Comparison of ENCODE assay signal across 11 cellular contexts in the genomic region with DNA sequence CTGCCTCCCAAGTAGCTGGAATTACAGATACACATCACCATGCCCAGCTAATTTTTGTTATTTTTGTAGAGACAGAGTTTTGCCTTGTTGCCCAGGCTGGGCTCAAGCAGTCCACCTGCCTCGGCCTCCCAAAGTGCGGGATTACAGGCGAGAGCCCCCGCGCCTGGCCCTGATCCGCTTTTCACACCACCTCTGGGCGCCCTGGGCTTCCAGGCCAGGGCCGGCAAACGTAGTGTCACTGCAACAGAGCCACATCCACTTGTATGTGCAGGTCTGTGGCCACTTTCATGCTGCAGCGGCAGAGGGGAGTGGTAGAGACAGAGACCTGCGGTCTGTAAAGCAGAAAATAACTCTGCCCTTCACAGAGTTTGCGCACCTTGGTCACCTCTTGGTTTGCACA. TPM values are rescaled to one million over a fixed set of nuclear protein-coding genes. Genes with fewer than 3 reads are reported as not detected.
DNase-seq lines count a peak whose midpoint lies in the region; ATAC-seq and TF ChIP-seq lines count a peak whose summit lies in the region.
"Had no signal": no experiment of that assay in that cellular context is flagged by ENCODE, and none has a peak within 500 bp of the region (broad histone marks: within the 10 kb centered on the region; RNA-seq: fewer than 3 reads in every experiment).

No MANE protein-coding gene starts in this region.

- no peak overlapping the region for H3K4me3 Mint-ChIP-seq in activated naive CD8-positive, alpha-beta T cell treated with anti-CD3 and anti-CD28 coated beads for 36 hours
- H3K4me3 Mint-ChIP-seq: CD4-positive, alpha-beta T cell had no signal

- 94 to 98% (median 95%) methylated on average over 11 to 12 of the region's 12 CpGs for WGBS in spleen, 5 donors

- no peaks in the 10 kb centered on the region for H3K4me1 Mint-ChIP-seq in activated naive CD8-positive, alpha-beta T cell treated with anti-CD3 and anti-CD28 coated beads for 36 hours

- TF ChIP-seq POLR2A in spleen (IDR thresholded peaks at IDR 0.05) = no peak

- H3K36me3 Mint-ChIP-seq in activated naive CD8-positive, alpha-beta T cell treated with anti-CD3 and anti-CD28 coated beads for 36 hours = peaks cover 34% of the 10 kb centered on the region

- H3K27ac Mint-ChIP-seq in activated naive CD8-positive, alpha-beta T cell treated with anti-CD3 and anti-CD28 coated beads for 36 hours = no peak overlapping the region
- H3K27ac Mint-ChIP-seq: CD4-positive, alpha-beta T cell had no signal

- no peak for DNase-seq in cardiac muscle cell (ENCODE audit: low read depth in 1 of 2, low spot score in 1 of 2)
- DNase-seq in left ventricle myocardium superior = no peak
- peak; percentile 12 for DNase-seq in islet precursor cell
- DNase-seq in spleen = peak; percentile 51
- no peak for DNase-seq in activated naive CD8-positive, alpha-beta T cell treated with anti-CD3 and anti-CD28 coated beads for 36 hours
- DNase-seq in brain microvascular endothelial cell = no peak
- DNase-seq: BE2C; Caco-2; CD4-positive, alpha-beta T cell had no signal

- in situ Hi-C loops in brain microvascular endothelial cell (cut with HindIII; ENCODE audit: low pct_ligation_motif_present, low sequenced_read_pairs) = no loop called here

- H3K4me1 ChIP-seq in cardiac muscle cell (ENCODE audit: low read depth) = no peaks in the 10 kb centered on the region
- peaks cover 0 to 27% (median 12%) of the 10 kb centered on the region in 6 donors for H3K4me1 ChIP-seq in spleen
- H3K4me1 ChIP-seq: BE2C, Caco-2, HAP-1 had no signal

- H3K27me3 ChIP-seq in cardiac muscle cell (no peaks in the 10 kb centered on the region), spleen (replicated peaks in 1 of 7) (no peaks in the 10 kb centered on the region), brain microvascular endothelial cell (replicated peaks) (no peaks in the 10 kb centered on the region)
- H3K27me3 ChIP-seq: BE2C had no signal

- no peak for TF ChIP-seq CTCF in cardiac muscle cell (IDR thresholded peaks at IDR 0.05; ENCODE audit: low read depth, low read length)
- no peak for TF ChIP-seq CTCF in spleen (IDR thresholded peaks at IDR 0.05 in 8 of 11, conservative IDR thresholded peaks at IDR 0.05 in 3 of 11)
- no peak for TF ChIP-seq CTCF in brain microvascular endothelial cell (IDR thresholded peaks at IDR 0.05; ENCODE audit: low read depth, low read length, missing control alignments)

- no peaks in the 10 kb centered on the region for H3K9me3 Mint-ChIP-seq in activated naive CD8-positive, alpha-beta T cell treated with anti-CD3 and anti-CD28 coated beads for 36 hours
- H3K9me3 Mint-ChIP-seq: CD4-positive, alpha-beta T cell had no signal

- H3K27ac ChIP-seq in cardiac muscle cell (peak overlapping the region; percentile 34), spleen (no peak overlapping the region), brain microvascular endothelial cell (no peak overlapping the region)
- H3K27ac ChIP-seq: C4-2B had no signal

- H3K9me3 ChIP-seq in cardiac muscle cell (ENCODE audit: low read depth) = no peaks in the 10 kb centered on the region
- H3K9me3 ChIP-seq in spleen = no peaks in the 10 kb centered on the region
- H3K9me3 ChIP-seq: BE2C, Caco-2, HAP-1 had no signal

- H3K27me3 Mint-ChIP-seq in activated naive CD8-positive, alpha-beta T cell treated with anti-CD3 and anti-CD28 coated beads for 36 hours = no peaks in the 10 kb centered on the region
- H3K27me3 Mint-ChIP-seq: CD4-positive, alpha-beta T cell had no signal

- H3K36me3 ChIP-seq in cardiac muscle cell (peaks cover 60% of the 10 kb centered on the region), spleen (peaks cover 4 to 100% (median 97%) of the 10 kb centered on the region in 6 donors), brain microvascular endothelial cell (replicated peaks) (peaks cover 83% of the 10 kb centered on the region)

- ATAC-seq in left ventricle myocardium superior = no peak

- intact Hi-C loops in left ventricle myocardium superior (cut with micrococcal nuclease) (no loop called here), spleen (cut with DNase I; ENCODE audit: low total_unique reads) (no loop called here)

- H3K4me3 ChIP-seq in cardiac muscle cell (no peak overlapping the region), spleen (no peak overlapping the region), brain microvascular endothelial cell (ENCODE audit: low read depth, low read length) (no peak overlapping the region)
- H3K4me3 ChIP-seq: HAP-1 had no signal

RNA-seq across cellular contexts. Expression of gene RRP1B, which starts 29.5 kb away (rescaled TPM):
- total RNA-seq in cardiac muscle cell = 16.9 and 25.5 TPM in 2 replicates
- polyA plus RNA-seq in cardiac muscle cell = 13.6 and 14.8 TPM in 2 replicates
- 9.9 TPM for total RNA-seq in left ventricle myocardium superior
- total RNA-seq in spleen = 10 to 100 TPM; 25.3 to 28.9 (median 25.7) TPM
- polyA plus RNA-seq in spleen = 10 to 100 TPM in 2 of 3 donors, 1 to 10 TPM in 1; 7.9 to 11.6 (median 10.1) TPM
- 100 to 1,000 TPM; 105 to 108 TPM for total RNA-seq in activated naive CD8-positive, alpha-beta T cell treated with anti-CD3 and anti-CD28 coated beads for 36 hours

RNA-seq across cellular contexts. Expression of gene HSF2BP, which starts 29.6 kb away (rescaled TPM):
- total RNA-seq in cardiac muscle cell (1.2 and 3.6 TPM in 2 replicates), left ventricle myocardium superior (not detected), spleen (1 to 10 TPM in 2 of 7 donors, under 1 TPM in 3, not detected in 2; 0.19 to 1.9 (median 0.58) TPM)
- polyA plus RNA-seq in cardiac muscle cell (0.22 and 1.8 TPM in 2 replicates), spleen (under 1 TPM; 0.13 to 0.35 (median 0.19) TPM)
- 1 to 10 TPM in 1 of 2 experiments, under 1 TPM in 1; 0.68 to 1.2 TPM for total RNA-seq in activated naive CD8-positive, alpha-beta T cell treated with anti-CD3 and anti-CD28 coated beads for 36 hours

RNA-seq across cellular contexts. Expression of gene PDXK, which starts 30.0 kb away (rescaled TPM):
- total RNA-seq in cardiac muscle cell (74.4 and 76.2 TPM in 2 replicates), left ventricle myocardium superior (117 TPM), spleen (10 to 100 TPM; 41.1 to 82.9 (median 58.7) TPM)
- polyA plus RNA-seq in cardiac muscle cell (82.4 and 103 TPM in 2 replicates), spleen (10 to 100 TPM; 17.9 to 39.0 (median 24.7) TPM)
- 100 to 1,000 TPM; 111 to 113 TPM for total RNA-seq in activated naive CD8-positive, alpha-beta T cell treated with anti-CD3 and anti-CD28 coated beads for 36 hours

Comparison
In these comparisons a context has a peak if more than half of its experiments do, and no peak if none do; other contexts are left out.
1. DNase-seq: peak in islet precursor cell (single experiment) and spleen (single experiment); none in cardiac muscle cell (0 of 2), left ventricle myocardium superior (single experiment), activated naive CD8-positive, alpha-beta T cell treated with anti-CD3 and anti-CD28 coated beads for 36 hours (single experiment) and brain microvascular endothelial cell (single experiment).